ENCODE assay signal across 9 cellular contexts in the genomic region with DNA sequence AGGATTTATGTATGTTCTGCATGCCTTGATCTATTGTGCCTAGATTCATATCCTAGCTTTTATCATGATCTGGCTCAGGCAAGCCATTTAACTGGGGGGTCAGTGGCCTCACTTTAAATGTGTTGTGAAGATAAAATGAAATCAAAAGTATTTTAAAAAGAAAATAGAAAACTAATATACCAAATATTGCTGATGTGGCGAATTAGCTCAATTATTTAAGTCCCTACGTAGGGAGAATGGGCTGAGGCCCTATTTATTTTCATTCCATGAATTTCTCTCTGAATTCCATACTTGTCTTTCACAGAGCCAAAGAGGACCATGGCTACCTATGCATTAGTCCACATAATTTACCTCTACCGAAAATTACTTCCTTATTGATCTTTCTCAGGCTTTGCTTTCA. TPM values are rescaled to one million over a fixed set of nuclear protein-coding genes. Genes with fewer than 3 reads are reported as not detected.
DNase-seq lines count a peak whose midpoint lies in the region; ATAC-seq and TF ChIP-seq lines count a peak whose summit lies in the region.
"Had no signal": no experiment of that assay in that cellular context is flagged by ENCODE, and none has a peak within 500 bp of the region (broad histone marks: within the 10 kb centered on the region; RNA-seq: fewer than 3 reads in every experiment).

No MANE protein-coding gene starts in this region.

- ATAC-seq in Panc1, result no peak
- no peak for ATAC-seq in HG03025 (IDR thresholded peaks at IDR 0.05; ENCODE audit: low FRiP score, unreplicated experiment)

- peak overlapping the region; percentile 84 for H3K27ac ChIP-seq in Panc1 (ENCODE audit: low read length)
- peak overlapping the region; percentile 58 for H3K27ac ChIP-seq in epithelial cell of prostate

- peak overlapping the region; percentile 96 for H3K4me3 Mint-ChIP-seq in progenitor cell of endocrine pancreas (ENCODE audit: low read depth)

- no peak for TF ChIP-seq CTCF in Panc1 (IDR thresholded peaks at IDR 0.05)
- no peak for TF ChIP-seq CTCF in progenitor cell of endocrine pancreas (IDR thresholded peaks at IDR 0.05; ENCODE audit: unreplicated experiment)

- peaks cover 19% of the 10 kb centered on the region for H3K4me1 ChIP-seq in Panc1 (ENCODE audit: control insufficient read depth, insufficient read depth, low read length)

- peaks cover 3% of the 10 kb centered on the region for H3K9me3 Mint-ChIP-seq in progenitor cell of endocrine pancreas (ENCODE audit: low read depth)

- H3K36me3 Mint-ChIP-seq in progenitor cell of endocrine pancreas (ENCODE audit: insufficient read depth), result peaks cover 11% of the 10 kb centered on the region

- H3K27me3 ChIP-seq in Panc1 (ENCODE audit: control insufficient read depth, insufficient read depth, low read length), result no peaks in the 10 kb centered on the region

- DNase-seq in Panc1 (ENCODE audit: low read depth, low spot score), result no peak
- DNase-seq in epithelial cell of prostate (ENCODE audit: low read depth, low spot score), result no peak
- DNase-seq in progenitor cell of endocrine pancreas (ENCODE audit: low spot score, unreplicated experiment), result no peak
- no peak for DNase-seq in AG20443 (ENCODE audit: low spot score)
- no peak for DNase-seq in SW 1271 (lab: John Stamatoyannopoulos, UW)
- no peak for DNase-seq in DMS153 treated with DMSO at 0.1 percent for 48 hours (lab: John Stamatoyannopoulos, UW; ENCODE audit: unreplicated experiment)
- DNase-seq: NCI-H1436 treated with DMSO at 0.1 percent for 48 hours had no signal

- peak overlapping the region; percentile 97 for H3K27ac Mint-ChIP-seq in progenitor cell of endocrine pancreas

- intact Hi-C loops in Panc1 (cut with micrococcal nuclease; ENCODE audit: unreplicated experiment), result no loop called here

- H3K27me3 Mint-ChIP-seq in progenitor cell of endocrine pancreas, result peaks cover 25% of the 10 kb centered on the region

- BruUV-seq in Panc1 (replicated peaks; lab: Mats Ljungman, UMichigan), result TSS peak; percentile 58

- no peaks in the 10 kb centered on the region; the same call in 1 of the 2 replicates for H3K36me3 ChIP-seq in Panc1 (ENCODE audit: control insufficient read depth, insufficient read depth, low read length)

- peaks cover 9% of the 10 kb centered on the region for H3K4me1 Mint-ChIP-seq in progenitor cell of endocrine pancreas (ENCODE audit: low read depth)

- POLR2A ChIA-PET in Panc1 (lab: Charles Lee), result no interaction called here

- in situ Hi-C loops in Panc1 (cut with HindIII; ENCODE audit: low pct_unique_long_range_greater_than_20kb, low sequenced_read_pairs), result no loop called here

- peak overlapping the region; percentile 76 for H3K4me3 ChIP-seq in GM08714 (ENCODE audit: low read length)
- peak overlapping the region; percentile 86 to 89 for H3K4me3 ChIP-seq in Panc1 (ENCODE audit: low read depth in 2 of 2, low read length in 2 of 2)

- CTCF ChIA-PET in Panc1 (lab: Charles Lee), result no interaction called here

- no peaks in the 10 kb centered on the region for H3K9me3 ChIP-seq in Panc1 (ENCODE audit: control insufficient read depth, insufficient read depth, low read depth, low read length)

RNA-seq across cellular contexts. Expression of a gene that starts 1.8 kb away (rescaled TPM):
- total RNA-seq in Panc1 (2021; ENCODE audit: unreplicated experiment) (5.9 TPM), progenitor cell of endocrine pancreas (4.3 and 4.5 TPM in 2 replicates)
- 3.9 TPM for polyA plus RNA-seq in Panc1 (2012; ENCODE audit: insufficient read length)

RNA-seq across cellular contexts. Expression of a gene that starts 1.9 kb away (rescaled TPM):
- total RNA-seq in Panc1 (2021; ENCODE audit: unreplicated experiment) (23.4 TPM), progenitor cell of endocrine pancreas (2.1 and 3.2 TPM in 2 replicates)
- 13.6 TPM for polyA plus RNA-seq in Panc1 (2012; ENCODE audit: insufficient read length)

RNA-seq across cellular contexts. Expression of a gene that starts 56.6 kb away (rescaled TPM):
- 16.0 TPM for total RNA-seq in Panc1 (2021; ENCODE audit: unreplicated experiment)
- 10.9 TPM for polyA plus RNA-seq in Panc1 (2012; ENCODE audit: insufficient read length)
- 16.4 and 17.2 TPM in 2 replicates for total RNA-seq in progenitor cell of endocrine pancreas
